20 cellular contexts compared by ENCODE assay signal in genomic region chr3:154829979-154830378, GRCh38.
"Had no signal": no experiment of that assay in that cellular context is flagged by ENCODE, and none has a peak within 500 bp of the region (broad histone marks: within the 10 kb centered on the region; RNA-seq: fewer than 3 reads in every experiment).

No MANE protein-coding gene starts in this region.

- H3K4me3 ChIP-seq: K562, MG63 had no signal

- H3K9ac ChIP-seq: SK-N-SH had no signal

- H3K4me2 ChIP-seq: SK-N-SH had no signal

- ATAC-seq: K562, T-cell had no signal

- H3K36me3 ChIP-seq: MG63 had no signal

- H3K27me3 ChIP-seq: MG63 had no signal

- H3K27ac ChIP-seq: HL-60 had no signal

- H3K9me3 ChIP-seq: MG63, SK-N-SH had no signal

- DNase-seq: MG63, NCI-H1092 treated with DMSO at 0.1 percent for 48 hours, NCI-H146, NCI-H1694 treated with DMSO at 0.1 percent for 48 hours, NCI-H1930, NCI-H2081, NCI-H2107, NCI-H2227 treated with DMSO at 0.1 percent for 48 hours, NCI-H510A, NCI-H524 treated with DMSO at 0.1 percent for 48 hours, NCI-H69, NCI-H774, Right ventricle myocardium superior, RPMI8226, SIG-M5, SK-N-SH, SW 1271, T-cell had no signal
